9 cellular contexts compared by ENCODE assay signal in the genomic region with DNA sequence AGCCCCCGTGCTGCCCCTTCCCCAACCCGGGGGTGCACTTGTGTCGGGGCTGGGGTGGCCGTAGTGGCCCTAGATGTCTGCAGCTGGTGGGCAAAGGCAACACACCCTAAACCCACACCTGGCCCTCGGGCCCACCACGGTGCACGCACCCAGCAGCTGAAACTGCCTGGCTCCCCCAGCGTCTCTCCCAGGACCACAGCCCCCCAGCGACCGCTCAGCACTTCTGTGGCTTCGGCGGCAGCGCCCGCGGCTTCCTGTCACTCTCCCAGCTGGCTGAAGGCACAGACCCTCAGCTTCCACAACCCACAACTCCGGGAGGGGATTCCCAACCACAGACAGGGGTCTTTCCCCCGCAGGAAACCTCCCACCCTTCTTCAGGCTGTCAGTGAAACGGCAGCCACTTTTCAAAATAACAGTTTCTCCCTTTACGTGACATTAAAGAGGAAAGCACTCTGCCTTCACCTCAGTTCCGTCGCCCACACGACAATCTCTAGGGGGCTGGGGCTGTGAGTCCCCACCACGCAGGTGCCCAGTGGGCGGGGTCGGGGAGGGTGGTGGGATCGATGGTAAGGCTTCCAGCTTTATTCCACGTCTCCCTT. TPM values are rescaled to one million over a fixed set of nuclear protein-coding genes. Genes with fewer than 3 reads are reported as not detected.
DNase-seq lines count a peak whose midpoint lies in the region; ATAC-seq lines count a peak whose summit lies in the region.
"Had no signal": no experiment of that assay in that cellular context is flagged by ENCODE, and none has a peak within 500 bp of the region (broad histone marks: within the 10 kb centered on the region; RNA-seq: fewer than 3 reads in every experiment).

No MANE protein-coding gene starts in this region.

- peak overlapping the region; percentile 84 for H3K27ac ChIP-seq in GM23248

- no peaks in the 10 kb centered on the region for H3K79me2 ChIP-seq in GM23248 (ENCODE audit: insufficient read depth)

- peaks cover 40% of the 10 kb centered on the region for H3K4me1 ChIP-seq in GM23248 (ENCODE audit: insufficient read depth)

- H3K9me3 Mint-ChIP-seq in activated T-cell treated with anti-CD3 and anti-CD28 coated beads, Interleukin-2, amount 50 U/mL, for 72 hours = peaks cover 6 to 8% of the 10 kb centered on the region in 2 donors
- H3K9me3 Mint-ChIP-seq in immature natural killer cell = peaks cover 0 to 4% (median 0%) of the 10 kb centered on the region in 6 donors
- H3K9me3 Mint-ChIP-seq in activated CD4-positive, alpha-beta memory T cell treated with anti-CD3 and anti-CD28 coated beads for 36 hours = no peaks in the 10 kb centered on the region

- H3K4me2 ChIP-seq in GM23248 (ENCODE audit: unreplicated experiment) = no peak overlapping the region

- H3K27ac Mint-ChIP-seq in activated T-cell treated with anti-CD3 and anti-CD28 coated beads, Interleukin-2, amount 50 U/mL, for 72 hours = peak overlapping the region; percentile 78
- H3K27ac Mint-ChIP-seq in immature natural killer cell = peak overlapping the region in 4 of 6 donors; percentile 35 to 87 (median 66)
- no peak overlapping the region for H3K27ac Mint-ChIP-seq in activated CD4-positive, alpha-beta memory T cell treated with anti-CD3 and anti-CD28 coated beads for 36 hours

- WGBS in GM23248 (ENCODE audit: low coverage in 1 of 2, low lambda C conversion rate in 2 of 2, missing lambda C conversion rate in 2 of 2), 2 experiments = 71 to 75% methylated on average over 27 of the region's 27 CpGs

- H3K9ac ChIP-seq in GM23248 = peak overlapping the region; percentile 80

- ATAC-seq in activated T-cell treated with anti-CD3 and anti-CD28 coated beads, Interleukin-2, amount 50 U/mL, for 72 hours (replicated peaks in 1 of 2) = peak in 1 of 2 donors; percentile 37
- ATAC-seq in GM18870 (IDR thresholded peaks at IDR 0.05; ENCODE audit: unreplicated experiment) (no peak), HG03135 (IDR thresholded peaks at IDR 0.05; ENCODE audit: unreplicated experiment) (no peak)

- CTCF ChIA-PET in activated CD4-positive, alpha-beta memory T cell treated with anti-CD3 and anti-CD28 coated beads for 36 hours (lab: Charles Lee) = no interaction called here

- H3K9me2 ChIP-seq in GM23248 (ENCODE audit: insufficient read depth) = no peaks in the 10 kb centered on the region

- peaks cover 0 to 4% of the 10 kb centered on the region in 2 donors for H3K36me3 Mint-ChIP-seq in activated T-cell treated with anti-CD3 and anti-CD28 coated beads, Interleukin-2, amount 50 U/mL, for 72 hours (ENCODE audit: insufficient read depth in 2 of 2)
- H3K36me3 Mint-ChIP-seq in immature natural killer cell = no peaks in the 10 kb centered on the region
- H3K36me3 Mint-ChIP-seq in activated CD4-positive, alpha-beta memory T cell treated with anti-CD3 and anti-CD28 coated beads for 36 hours = no peaks in the 10 kb centered on the region

- peaks cover 44% of the 10 kb centered on the region for H3K4me1 Mint-ChIP-seq in activated T-cell treated with anti-CD3 and anti-CD28 coated beads, Interleukin-2, amount 50 U/mL, for 72 hours (ENCODE audit: low read depth)
- peaks cover 22 to 30% of the 10 kb centered on the region in 2 donors for H3K4me1 Mint-ChIP-seq in immature natural killer cell
- peaks cover 15% of the 10 kb centered on the region for H3K4me1 Mint-ChIP-seq in activated CD4-positive, alpha-beta memory T cell treated with anti-CD3 and anti-CD28 coated beads for 36 hours (ENCODE audit: low read depth)

- intact Hi-C loops in activated CD4-positive, alpha-beta memory T cell treated with anti-CD3 and anti-CD28 coated beads for 36 hours (cut with micrococcal nuclease) = no loop called here

- POLR2A ChIA-PET in activated CD4-positive, alpha-beta memory T cell treated with anti-CD3 and anti-CD28 coated beads for 36 hours (lab: Charles Lee) = no interaction called here

- peak overlapping the region; percentile 77 to 81 for H3K4me3 Mint-ChIP-seq in activated T-cell treated with anti-CD3 and anti-CD28 coated beads, Interleukin-2, amount 50 U/mL, for 72 hours
- H3K4me3 Mint-ChIP-seq in immature natural killer cell = peak overlapping the region; percentile 27 to 71 (median 67)
- no peak overlapping the region for H3K4me3 Mint-ChIP-seq in activated CD4-positive, alpha-beta memory T cell treated with anti-CD3 and anti-CD28 coated beads for 36 hours

- no peak overlapping the region for H3K4me3 ChIP-seq in GM23248

- no peaks in the 10 kb centered on the region for H3K27me3 ChIP-seq in GM23248 (replicated peaks; ENCODE audit: insufficient read depth)

- no peak for DNase-seq in GM23248
- DNase-seq in activated T-cell treated with anti-CD3 and anti-CD28 coated beads, Interleukin-2, amount 50 U/mL, for 72 hours = peak; percentile 31 to 52
- peak; percentile 26 to 51 (median 47) for DNase-seq in immature natural killer cell
- peak; percentile 18 for DNase-seq in stimulated activated CD4-positive, alpha-beta T cell treated with anti-CD3 and anti-CD28 coated beads, Interleukin-4, amount 100 ng/mL, for 24 hours
- DNase-seq in kidney tubule cell (ENCODE audit: low spot score) = no peak
- no peak for DNase-seq in activated CD4-positive, alpha-beta memory T cell treated with anti-CD3 and anti-CD28 coated beads for 36 hours
- DNase-seq: retina had no signal

- H3K27me3 Mint-ChIP-seq in activated T-cell treated with anti-CD3 and anti-CD28 coated beads, Interleukin-2, amount 50 U/mL, for 72 hours (ENCODE audit: low read depth) = peaks cover 31% of the 10 kb centered on the region
- H3K27me3 Mint-ChIP-seq in immature natural killer cell (ENCODE audit: low read depth in 3 of 3) = peaks cover 15 to 29% (median 22%) of the 10 kb centered on the region in 3 donors
- peaks cover 33% of the 10 kb centered on the region for H3K27me3 Mint-ChIP-seq in activated CD4-positive, alpha-beta memory T cell treated with anti-CD3 and anti-CD28 coated beads for 36 hours

- peaks cover 40% of the 10 kb centered on the region for H3F3A ChIP-seq in GM23248 (ENCODE audit: insufficient read depth)

- in situ Hi-C loops in GM23248 (cut with MboI) = no loop called here

- H3K36me3 ChIP-seq in GM23248 (ENCODE audit: low read depth) = no peaks in the 10 kb centered on the region

- H2AFZ ChIP-seq in GM23248 = no peak overlapping the region

- H4K20me1 ChIP-seq in GM23248 (ENCODE audit: insufficient read depth) = no peaks in the 10 kb centered on the region

- no peaks in the 10 kb centered on the region for H3K9me3 ChIP-seq in GM23248 (ENCODE audit: low read depth)

RNA-seq across cellular contexts. Expression of gene COL6A2, which starts 40.7 kb away (rescaled TPM):
- 1,939 and 2,103 TPM in 2 replicates for total RNA-seq in GM23248 (2014; rRNA removed; shearing (Covaris generic))
- polyA plus RNA-seq in GM23248 (2016; fragmentation: Nextera tagmentation; extraction: Ambion mirVana) (650 and 676 TPM in 2 replicates), immature natural killer cell (10 to 100 TPM in 2 of 3 donors, 1 to 10 TPM in 1; 4.4 to 46.6 (median 30.6) TPM)
- total RNA-seq in activated T-cell treated with anti-CD3 and anti-CD28 coated beads, Interleukin-2, amount 50 U/mL, for 72 hours = 10 to 100 TPM; 10.8 to 11.3 TPM
- 1 to 10 TPM; 4.3 to 4.8 TPM for total RNA-seq in activated CD4-positive, alpha-beta memory T cell treated with anti-CD3 and anti-CD28 coated beads for 36 hours

Comparison
In these comparisons a context has a peak if more than half of its experiments do, and no peak if none do; other contexts are left out.
1. DNase-seq: peak in activated T-cell treated with anti-CD3 and anti-CD28 coated beads, Interleukin-2, amount 50 U/mL, for 72 hours (2 of 2), immature natural killer cell (3 of 3) and stimulated activated CD4-positive, alpha-beta T cell treated with anti-CD3 and anti-CD28 coated beads, Interleukin-4, amount 100 ng/mL, for 24 hours (single experiment); none in GM23248 (single experiment), kidney tubule cell (single experiment) and activated CD4-positive, alpha-beta memory T cell treated with anti-CD3 and anti-CD28 coated beads for 36 hours (single experiment).
2. RNA of gene COL6A2, which starts 40.7 kb away (total RNA-seq): 1,939 to 2,103 TPM in GM23248; 10.8 to 11.3 TPM in activated T-cell treated with anti-CD3 and anti-CD28 coated beads, Interleukin-2, amount 50 U/mL, for 72 hours and 4.3 to 4.8 TPM in activated CD4-positive, alpha-beta memory T cell treated with anti-CD3 and anti-CD28 coated beads for 36 hours; every median in the first group is over 100 times any median in the second.